In genomic region chr2:63692002-63692606, GRCh38 we compare ENCODE assay signal across 8 cellular contexts.
DNase-seq lines count a peak whose midpoint lies in the region; ATAC-seq, FAIRE-seq and TF ChIP-seq lines count a peak whose summit lies in the region.

No MANE protein-coding gene starts in this region.

- no peaks in the 10 kb centered on the region for H3K36me3 ChIP-seq in tibial artery
- H3K36me3 ChIP-seq in effector memory CD4-positive, alpha-beta T cell (ENCODE audit: control insufficient read depth, insufficient read depth, low read length), result no peaks in the 10 kb centered on the region

- intact Hi-C loops in tibial artery (cut with DNase I; ENCODE audit: low total_unique reads), result no loop called here

- peaks cover 0 to 3% (median 0%) of the 10 kb centered on the region in 3 donors for H3K9me3 ChIP-seq in tibial artery
- H3K9me3 ChIP-seq in effector memory CD4-positive, alpha-beta T cell (ENCODE audit: control insufficient read depth, low read length), result no peaks in the 10 kb centered on the region

- no peak overlapping the region for H3K27ac ChIP-seq in tibial artery
- H3K27ac ChIP-seq in effector memory CD4-positive, alpha-beta T cell (ENCODE audit: insufficient read depth, low read length, poor library complexity, severe bottlenecking), result no peak overlapping the region

- TF ChIP-seq CTCF in astrocyte of the cerebellum (IDR thresholded peaks at IDR 0.05; ENCODE audit: low read depth, low read length, missing control alignments) (peak; percentile 27), tibial artery (IDR thresholded peaks at IDR 0.05) (peak; percentile 55 to 75)

- DNase-seq in Daoy (ENCODE audit: low read depth) (peak; percentile 14), NCI-H1417 treated with DMSO at 0.1 percent for 48 hours (lab: John Stamatoyannopoulos, UW) (peak; percentile 29), astrocyte of the cerebellum (ENCODE audit: low read depth) (peak; percentile 36), iris pigment epithelial cell (ENCODE audit: low read depth) (peak; percentile 46), tibial artery (no peak)
- DNase-seq in effector memory CD4-positive, alpha-beta T cell, result no peak

- no peak for ATAC-seq in HG03378 (IDR thresholded peaks at IDR 0.05; ENCODE audit: unreplicated experiment)

- FAIRE-seq in A204.1 (lab: Jason Lieb, UNC), result peak; percentile 98

- H3K27me3 ChIP-seq in tibial artery, result no peaks in the 10 kb centered on the region
- H3K27me3 ChIP-seq in effector memory CD4-positive, alpha-beta T cell (replicated peaks; ENCODE audit: control insufficient read depth, insufficient read depth, low read length, poor library complexity, severe bottlenecking), result no peaks in the 10 kb centered on the region

- no peak overlapping the region for H3K4me3 ChIP-seq in astrocyte of the cerebellum (ENCODE audit: low read depth, low read length)
- H3K4me3 ChIP-seq in tibial artery, result no peak overlapping the region
- H3K4me3 ChIP-seq in effector memory CD4-positive, alpha-beta T cell (ENCODE audit: insufficient read depth, low read depth, low read length, poor library complexity, severe bottlenecking), result no peak overlapping the region

- in situ Hi-C loops in astrocyte of the cerebellum (cut with HindIII; ENCODE audit: low sequenced_read_pairs), result loop anchor here (25.0 kb wide), 1 partner anchor 170 kb away; no protein-coding TSS in a partner anchor

- H3K4me1 ChIP-seq in tibial artery, result no peaks in the 10 kb centered on the region
- H3K4me1 ChIP-seq in effector memory CD4-positive, alpha-beta T cell (ENCODE audit: control insufficient read depth, insufficient read depth, low read length, poor library complexity, severe bottlenecking), result no peaks in the 10 kb centered on the region

Comparison
In these comparisons a context has a peak if more than half of its experiments do, and no peak if none do; other contexts are left out.
1. DNase-seq: peak in Daoy (single experiment), NCI-H1417 treated with DMSO at 0.1 percent for 48 hours (single experiment), astrocyte of the cerebellum (single experiment) and iris pigment epithelial cell (single experiment); none in tibial artery (0 of 2) and effector memory CD4-positive, alpha-beta T cell (0 of 3).